31 cellular contexts compared by ENCODE assay signal in the genomic region with DNA sequence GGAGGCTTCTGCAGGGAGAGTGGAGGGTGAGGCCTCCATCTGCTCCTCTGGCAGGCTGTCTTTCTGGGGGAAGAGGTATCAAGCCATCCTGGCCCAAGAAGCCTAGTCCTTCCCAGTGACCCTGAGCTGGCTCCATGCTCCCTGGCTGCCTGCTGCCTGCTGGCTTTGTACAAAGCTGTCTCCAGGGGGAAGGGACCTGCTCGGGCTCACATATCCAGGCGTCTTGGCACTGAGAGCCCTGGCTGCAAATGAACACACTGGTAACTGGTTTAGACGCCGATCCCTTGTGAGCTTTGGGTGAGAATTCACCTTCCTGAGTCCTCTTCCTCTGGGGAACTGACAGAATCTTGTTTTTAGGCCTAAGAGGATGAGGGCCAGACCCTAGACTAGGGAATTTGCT.
"Had no signal": no experiment of that assay in that cellular context is flagged by ENCODE, and none has a peak within 500 bp of the region (broad histone marks: within the 10 kb centered on the region; RNA-seq: fewer than 3 reads in every experiment).

No MANE protein-coding gene starts in this region.

- H3K36me3 ChIP-seq: SJCRH30 had no signal

- H3K27me3 ChIP-seq: SJCRH30 had no signal

- H2AFZ ChIP-seq: PC-9 had no signal

- ATAC-seq: Right ventricle myocardium inferior, SK-N-SH treated with all-trans-retinoic acid at 6 μM for 48 hours had no signal

- H3K27ac ChIP-seq: KMS-11, PC-9, RWPE1, SJCRH30, SK-N-MC had no signal

- H3K4me3 ChIP-seq: PC-9, SJCRH30, SK-N-MC had no signal

- H3K9me3 ChIP-seq: SJCRH30 had no signal

- DNase-seq: Karpas-422, KBM-7, MM.1S, MV-4-11, NCI-H1048, NCI-H1092 treated with DMSO at 0.1 percent for 48 hours, NCI-H1105 treated with DMSO at 0.1 percent for 48 hours, NCI-H1417, NCI-H1436, NCI-H146, NCI-H1694, NCI-H187, NCI-H1930, NCI-H2029 treated with DMSO at 0.1 percent for 48 hours, NCI-H2081 treated with DMSO at 0.1 percent for 48 hours, NCI-H2107, NCI-H2171, NCI-H226, NCI-H510A treated with DMSO at 0.1 percent for 48 hours, NCI-H524 treated with DMSO at 0.1 percent for 48 hours, NCI-H526 treated with DMSO at 0.1 percent for 48 hours, NCI-H774, PC-9, SHP77, SIG-M5, SJCRH30 had no signal

- H3K4me1 ChIP-seq: SJCRH30 had no signal

- H3K4me2 ChIP-seq: KMS-11, PC-9 had no signal
